In the genomic region with DNA sequence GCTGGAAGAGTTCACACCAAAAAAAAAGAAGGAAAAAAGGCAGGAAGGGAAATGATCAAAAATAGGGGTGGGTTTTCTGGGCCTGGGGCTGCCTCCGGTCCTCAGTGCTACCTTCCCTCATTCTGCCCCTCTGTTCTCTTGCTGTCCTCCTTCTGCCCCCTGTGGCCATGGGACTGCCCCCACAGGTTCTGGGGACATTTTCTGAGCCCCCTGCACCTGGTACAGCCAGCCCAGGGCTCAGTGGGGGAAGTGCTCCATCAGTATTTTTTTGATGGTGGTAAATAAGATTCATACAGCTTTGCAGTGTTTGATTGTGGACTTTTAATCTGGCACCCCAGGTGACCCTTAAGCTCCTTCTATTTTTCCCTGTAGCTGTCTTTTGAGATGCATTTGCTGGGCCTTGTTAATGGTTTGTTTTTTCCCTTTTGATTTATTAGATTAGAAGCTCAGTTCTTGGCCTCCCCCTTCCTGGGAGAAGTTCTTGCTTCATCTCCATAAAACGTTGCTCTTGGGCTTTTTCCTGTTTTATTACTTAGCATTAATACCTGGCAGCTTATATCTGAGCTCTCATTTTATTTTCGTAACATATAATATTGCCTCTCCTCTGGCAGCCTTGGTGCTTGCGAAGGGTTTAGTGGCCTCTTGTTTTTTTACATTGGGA, we compare ENCODE assay signal across 18 cellular contexts. TPM values are rescaled to one million over a fixed set of nuclear protein-coding genes. Genes with fewer than 3 reads are reported as not detected.
DNase-seq lines count a peak whose midpoint lies in the region; ATAC-seq and TF ChIP-seq lines count a peak whose summit lies in the region.
"Had no signal": no experiment of that assay in that cellular context is flagged by ENCODE, and none has a peak within 500 bp of the region (broad histone marks: within the 10 kb centered on the region; RNA-seq: fewer than 3 reads in every experiment).

No MANE protein-coding gene starts in this region.

- no peak overlapping the region for H3K4me3 Mint-ChIP-seq in WTC11
- no peak overlapping the region for H3K4me3 Mint-ChIP-seq in mesothelial cell of epicardium
- H3K4me3 Mint-ChIP-seq in stimulated activated memory B cell treated with anti-CD40 and anti-IgM and Interleukin-4, amounts not matched to agents 10 μg/mL and 1 μg/mL and 100 μg/mL, for 72 hours, result no peak overlapping the region

- H3K36me3 Mint-ChIP-seq in WTC11 (no peaks in the 10 kb centered on the region), mesothelial cell of epicardium (no peaks in the 10 kb centered on the region)
- peaks cover 38% of the 10 kb centered on the region for H3K36me3 Mint-ChIP-seq in stimulated activated memory B cell treated with anti-CD40 and anti-IgM and Interleukin-4, amounts not matched to agents 10 μg/mL and 1 μg/mL and 100 μg/mL, for 72 hours

- no peaks in the 10 kb centered on the region for H3K9me3 ChIP-seq in body of pancreas
- H3K9me3 ChIP-seq: stomach, upper lobe of left lung had no signal

- peak; percentile 62 for DNase-seq in NCI-H82 (lab: John Stamatoyannopoulos, UW)
- no peak for DNase-seq in NCI-H82 treated with DMSO at 0.1 percent for 48 hours (lab: John Stamatoyannopoulos, UW; ENCODE audit: unreplicated experiment)
- DNase-seq in WTC11 (ENCODE audit: low spot score), result no peak
- no peak for DNase-seq in mesothelial cell of epicardium (ENCODE audit: low spot score in 2 of 2, unreplicated experiment in 2 of 2)
- DNase-seq in body of pancreas, result no peak
- DNase-seq in head of caudate nucleus, result no peak
- no peak for DNase-seq in lower leg skin (ENCODE audit: low spot score in 2 of 2)
- DNase-seq: activated CD4-positive, alpha-beta T cell treated with anti-CD3 and anti-CD28 coated beads for 36 hours; activated CD8-positive, alpha-beta memory T cell treated with anti-CD3 and anti-CD28 coated beads, Interleukin-2, amount 50 U/mL, for 4 hours; left colon; MM.1S; NCI-H1436 treated with DMSO at 0.1 percent for 48 hours; NCI-H524 treated with DMSO at 0.1 percent for 48 hours; small intestine; stomach; upper lobe of left lung had no signal

- peaks cover 48% of the 10 kb centered on the region for H3K4me1 Mint-ChIP-seq in WTC11
- H3K4me1 Mint-ChIP-seq in mesothelial cell of epicardium, result peaks cover 41% of the 10 kb centered on the region
- peaks cover 89% of the 10 kb centered on the region for H3K4me1 Mint-ChIP-seq in stimulated activated memory B cell treated with anti-CD40 and anti-IgM and Interleukin-4, amounts not matched to agents 10 μg/mL and 1 μg/mL and 100 μg/mL, for 72 hours

- H3K27me3 Mint-ChIP-seq in WTC11 (ENCODE audit: low read depth), result no peaks in the 10 kb centered on the region
- no peaks in the 10 kb centered on the region for H3K27me3 Mint-ChIP-seq in mesothelial cell of epicardium (ENCODE audit: low read depth)
- no peaks in the 10 kb centered on the region for H3K27me3 Mint-ChIP-seq in stimulated activated memory B cell treated with anti-CD40 and anti-IgM and Interleukin-4, amounts not matched to agents 10 μg/mL and 1 μg/mL and 100 μg/mL, for 72 hours
- H3K27me3 Mint-ChIP-seq: activated CD4-positive, alpha-beta T cell treated with anti-CD3 and anti-CD28 coated beads for 36 hours had no signal

- H3K9me3 Mint-ChIP-seq in WTC11 (no peaks in the 10 kb centered on the region), mesothelial cell of epicardium (no peaks in the 10 kb centered on the region)
- no peaks in the 10 kb centered on the region for H3K9me3 Mint-ChIP-seq in stimulated activated memory B cell treated with anti-CD40 and anti-IgM and Interleukin-4, amounts not matched to agents 10 μg/mL and 1 μg/mL and 100 μg/mL, for 72 hours

- intact Hi-C loops in body of pancreas (cut with DNase I) (no loop called here), head of caudate nucleus (cut with DNase I) (no loop called here), lower leg skin (cut with DNase I; ENCODE audit: low total_unique reads) (no loop called here)

- TF ChIP-seq POLR2A in body of pancreas (IDR thresholded peaks at IDR 0.05) (no peak), lower leg skin (IDR thresholded peaks at IDR 0.05) (no peak)

- no peaks in the 10 kb centered on the region for H3K27me3 ChIP-seq in body of pancreas
- H3K27me3 ChIP-seq: stomach, upper lobe of left lung had no signal

- ATAC-seq in WTC11 (peak; percentile 60), body of pancreas (no peak)
- no peak for ATAC-seq in stimulated activated memory B cell treated with anti-CD40 and anti-IgM and Interleukin-4, amounts not matched to agents 10 μg/mL and 1 μg/mL and 100 μg/mL, for 72 hours
- ATAC-seq: activated CD4-positive, alpha-beta T cell treated with anti-CD3 and anti-CD28 coated beads for 36 hours; left colon had no signal

- H3K27ac Mint-ChIP-seq in WTC11, result no peak overlapping the region
- peak overlapping the region; percentile 76 for H3K27ac Mint-ChIP-seq in mesothelial cell of epicardium
- peak overlapping the region; percentile 33 for H3K27ac Mint-ChIP-seq in stimulated activated memory B cell treated with anti-CD40 and anti-IgM and Interleukin-4, amounts not matched to agents 10 μg/mL and 1 μg/mL and 100 μg/mL, for 72 hours
- H3K27ac Mint-ChIP-seq: activated CD4-positive, alpha-beta T cell treated with anti-CD3 and anti-CD28 coated beads for 36 hours had no signal

- H3K36me3 ChIP-seq in body of pancreas (replicated peaks in 1 of 2; ENCODE audit: insufficient read depth in 1 of 2, low read depth in 2 of 2), result no peaks in the 10 kb centered on the region
- H3K36me3 ChIP-seq: stomach, upper lobe of left lung had no signal

- POLR2A ChIA-PET in WTC11 (lab: Charles Lee), result interaction anchor here (0.6 kb wide), 1 partner anchor 135 kb away, joined by 3 read pairs; no protein-coding TSS in a partner anchor

- no peak overlapping the region for H3K4me3 ChIP-seq in body of pancreas
- H3K4me3 ChIP-seq in lower leg skin (ENCODE audit: low read depth, poor library complexity, severe bottlenecking), result no peak overlapping the region
- H3K4me3 ChIP-seq: stomach, upper lobe of left lung had no signal

- WGBS in body of pancreas, 2 donors, result 78 to 83% methylated on average over 4 of the region's 4 CpGs
- WGBS in lower leg skin, 2 donors, result 56 to 61% methylated on average over 4 of the region's 4 CpGs

- no peak for TF ChIP-seq CTCF in WTC11 (IDR thresholded peaks at IDR 0.05)
- TF ChIP-seq CTCF in mesothelial cell of epicardium (IDR thresholded peaks at IDR 0.05; ENCODE audit: unreplicated experiment), result no peak
- no peak for TF ChIP-seq CTCF in body of pancreas (IDR thresholded peaks at IDR 0.05)
- TF ChIP-seq CTCF in lower leg skin (IDR thresholded peaks at IDR 0.05), result no peak

- H3K4me1 ChIP-seq in body of pancreas, result peaks cover 10% of the 10 kb centered on the region

- CTCF ChIA-PET in WTC11 (lab: Charles Lee), result interaction anchor here (0.5 to 3.0 kb wide), 4 partner anchors 12 to 120 kb away, joined by 3 to 14 read pairs (median 4); no protein-coding TSS in a partner anchor

- no peak overlapping the region for H3K27ac ChIP-seq in body of pancreas
- H3K27ac ChIP-seq: 22Rv1, stomach, upper lobe of left lung had no signal

TF ChIP-seq in WTC11, 78 proteins besides CTCF, POLR2A, EP300 and RAD21 (continues in another document):
- TF ChIP-seq HMGA2 (CRISPR knock-in tag; IDR thresholded peaks at IDR 0.05) (no peak), ZNF263 (CRISPR knock-in tag; IDR thresholded peaks at IDR 0.05; ENCODE audit: low read depth) (no peak), NR1H2 (CRISPR knock-in tag; IDR thresholded peaks at IDR 0.05) (no peak), NFE2L1 (CRISPR knock-in tag; IDR thresholded peaks at IDR 0.05) (no peak), FOXK1 (CRISPR knock-in tag; IDR thresholded peaks at IDR 0.05) (no peak), MAX (CRISPR knock-in tag; IDR thresholded peaks at IDR 0.05) (no peak), EMX1 (CRISPR knock-in tag; IDR thresholded peaks at IDR 0.05) (no peak), ZNF512 (CRISPR knock-in tag; IDR thresholded peaks at IDR 0.05; ENCODE audit: borderline replicate concordance) (no peak)
- TF ChIP-seq, protein P1, sequence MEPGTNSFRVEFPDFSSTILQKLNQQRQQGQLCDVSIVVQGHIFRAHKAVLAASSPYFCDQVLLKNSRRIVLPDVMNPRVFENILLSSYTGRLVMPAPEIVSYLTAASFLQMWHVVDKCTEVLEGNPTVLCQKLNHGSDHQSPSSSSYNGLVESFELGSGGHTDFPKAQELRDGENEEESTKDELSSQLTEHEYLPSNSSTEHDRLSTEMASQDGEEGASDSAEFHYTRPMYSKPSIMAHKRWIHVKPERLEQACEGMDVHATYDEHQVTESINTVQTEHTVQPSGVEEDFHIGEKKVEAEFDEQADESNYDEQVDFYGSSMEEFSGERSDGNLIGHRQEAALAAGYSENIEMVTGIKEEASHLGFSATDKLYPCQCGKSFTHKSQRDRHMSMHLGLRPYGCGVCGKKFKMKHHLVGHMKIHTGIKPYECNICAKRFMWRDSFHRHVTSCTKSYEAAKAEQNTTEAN (CRISPR knock-in tag; IDR thresholded peaks at IDR 0.05), result no peak

RNA-seq across cellular contexts. Expression of gene CHST11, which starts 43.0 kb away (rescaled TPM):
- total RNA-seq in WTC11 (2021) (20.4 to 24.2 TPM (median 23.2 TPM) in 3 replicates), mesothelial cell of epicardium (9.0 to 15.0 TPM (median 12.1 TPM) in 3 replicates), body of pancreas (10 to 100 TPM in 1 of 2 donors, 1 to 10 TPM in 1; 4.6 to 14.5 TPM), lower leg skin (1 to 10 TPM; 2.1 to 7.3 (median 4.9) TPM)
